Comparison of ENCODE assay signal across 8 cellular contexts in genomic region chr17:19003966-19004600, GRCh38. TPM values are rescaled to one million over a fixed set of nuclear protein-coding genes. Genes with fewer than 3 reads are reported as not detected.
DNase-seq lines count a peak whose midpoint lies in the region; ATAC-seq, FAIRE-seq and TF ChIP-seq lines count a peak whose summit lies in the region.

No MANE protein-coding gene starts in this region.

- H4K20me1 ChIP-seq in GM12878 (ENCODE audit: control insufficient read depth, insufficient read depth), result no peaks in the 10 kb centered on the region
- peaks cover 5% of the 10 kb centered on the region for H4K20me1 ChIP-seq in keratinocyte (ENCODE audit: control insufficient read depth, extremely low read depth, insufficient read depth, low read length)

- dilution Hi-C loops in keratinocyte (cut with MboI; ENCODE audit: extremely low pct_ligation_motif_present, low sequenced_read_pairs), result no loop called here

- peak; percentile 30 to 63 (median 56) for DNase-seq in T-helper 1 cell
- DNase-seq in GM12878 (ENCODE audit: low read depth, low spot score), result no peak
- DNase-seq in keratinocyte (ENCODE audit: low read depth, low spot score), result no peak
- peak; percentile 42 to 43 for DNase-seq in stimulated activated CD4-positive, alpha-beta T cell treated with anti-CD3 and anti-CD28 coated beads, Interleukin-2, amount 100 ng/mL, for 48 hours
- no peak for DNase-seq in KG1 (lab: John Stamatoyannopoulos, UW)
- DNase-seq in DMS114 treated with DMSO at 0.1 percent for 48 hours (lab: John Stamatoyannopoulos, UW; ENCODE audit: unreplicated experiment), result no peak

- H3K4me1 ChIP-seq in GM12878 (ENCODE audit: control insufficient read depth, insufficient read depth, low read length) (peaks cover 25% of the 10 kb centered on the region), keratinocyte (ENCODE audit: control insufficient read depth, extremely low read depth, insufficient read depth, low read length) (peaks cover 42% of the 10 kb centered on the region)

- peak overlapping the region; percentile 86 for H3K9ac ChIP-seq in GM12878 (ENCODE audit: control insufficient read depth, insufficient read depth, low read length)
- peak overlapping the region; percentile 87 for H3K9ac ChIP-seq in keratinocyte (ENCODE audit: control insufficient read depth, extremely low read depth, insufficient read depth, low read length)

- no peak for TF ChIP-seq POLR2A in GM12878 (IDR thresholded peaks at IDR 0.05; ENCODE audit: low read depth, low read length)

- H3K79me2 ChIP-seq in GM12878 (ENCODE audit: control insufficient read depth, insufficient read depth, low read length) (peaks cover 12% of the 10 kb centered on the region), keratinocyte (ENCODE audit: control insufficient read depth, insufficient read depth, low read length) (peaks cover 41% of the 10 kb centered on the region)

- WGBS in GM12878 (ENCODE audit: insufficient coverage, insufficient replicate concordance, low lambda C conversion rate, missing lambda C conversion rate), result 2% methylated on average over 36 of the region's 46 CpGs

- H2AFZ ChIP-seq in GM12878 (ENCODE audit: control insufficient read depth, low read depth, low read length) (peak overlapping the region; percentile 86), keratinocyte (ENCODE audit: control insufficient read depth, low read length) (peak overlapping the region; percentile 13)

- H3K4me3 ChIP-seq in GM12878 (peak overlapping the region; percentile 88), keratinocyte (ENCODE audit: control insufficient read depth in 2 of 3, extremely low read depth in 1 of 3, insufficient read depth in 2 of 3, low read depth in 1 of 3, low read length in 3 of 3) (peak overlapping the region; percentile 72 to 84 (median 78))

- POLR2A ChIA-PET in GM12878 (lab: Charles Lee), result interaction anchor here (0.6 kb wide), 1 partner anchor 136 kb away, joined by 3 read pairs; no protein-coding TSS in a partner anchor

- ATAC-seq in GM18519 (IDR thresholded peaks at IDR 0.05; ENCODE audit: low FRiP score, unreplicated experiment) (peak; percentile 17), HG03108 (IDR thresholded peaks at IDR 0.05; ENCODE audit: unreplicated experiment) (peak; percentile 11), GM12878 (peak; percentile 57)

- TF ChIP-seq CTCF in GM12878 (IDR thresholded peaks at IDR 0.05 in 2 of 3, conservative IDR thresholded peaks at IDR 0.05 in 1 of 3; ENCODE audit: control insufficient read depth in 2 of 3, extremely low read depth in 1 of 3, insufficient read depth in 1 of 3, low read depth in 3 of 3, low read length in 3 of 3) (no peak), keratinocyte (optimal IDR thresholded peaks at IDR 0.05 in 1 of 3, IDR thresholded peaks at IDR 0.05 in 1 of 3, conservative IDR thresholded peaks at IDR 0.05 in 1 of 3; ENCODE audit: extremely low read depth in 1 of 3, insufficient read depth in 2 of 3, low read length in 3 of 3) (no peak)

- H3K27me3 ChIP-seq in GM12878 (replicated peaks in 1 of 2; ENCODE audit: control insufficient read depth in 2 of 2, insufficient read depth in 2 of 2, low read length in 1 of 2) (no peaks in the 10 kb centered on the region), keratinocyte (ENCODE audit: control insufficient read depth, extremely low read depth, insufficient read depth, low read length) (no peaks in the 10 kb centered on the region)

- H3K36me3 ChIP-seq in GM12878 (ENCODE audit: control insufficient read depth in 2 of 2, insufficient read depth in 2 of 2, low read length in 1 of 2) (peaks cover 0 to 3% of the 10 kb centered on the region in 2 experiments; a peak in 3 of 4 replicates), keratinocyte (ENCODE audit: control insufficient read depth in 2 of 2, extremely low read depth in 1 of 2, insufficient read depth in 2 of 2, low read length in 2 of 2) (peaks cover 7 to 25% of the 10 kb centered on the region in 2 experiments)

- no peak for FAIRE-seq in GM12878 (lab: Jason Lieb, UNC)
- FAIRE-seq in keratinocyte (lab: Jason Lieb, UNC), result peak; percentile 17

- CTCF ChIA-PET in GM12878 (lab: Yijun Ruan, JAX), result interaction anchor here (0.8 kb wide), 1 partner anchor 43 kb away, joined by 4 read pairs; no protein-coding TSS in a partner anchor

- H3K9me1 ChIP-seq in keratinocyte (ENCODE audit: control insufficient read depth, extremely low read depth, insufficient read depth, low read length), result peaks cover 2% of the 10 kb centered on the region

- SMC1A ChIA-PET in GM12878 (lab: Charles Lee; ENCODE audit: uncharacterized antibody, unreplicated experiment), result interaction anchor here (0.9 to 1.2 kb wide), 2 partner anchors 43 to 145 kb away, joined by 3 read pairs; no protein-coding TSS in a partner anchor

- no peaks in the 10 kb centered on the region for H3K9me3 ChIP-seq in GM12878 (replicated peaks; ENCODE audit: control insufficient read depth, insufficient read depth, low read length)
- H3K9me3 ChIP-seq in keratinocyte (ENCODE audit: control insufficient read depth, low read depth, low read length), result no peaks in the 10 kb centered on the region

- BruUV-seq in GM12878 (replicated peaks; lab: Mats Ljungman, UMichigan), result no TSS peak

- TF ChIP-seq RAD21 in GM12878 (IDR thresholded peaks at IDR 0.05; ENCODE audit: insufficient read depth, low read depth, low read length), result no peak

- H3K27ac ChIP-seq in GM12878 (ENCODE audit: control insufficient read depth, insufficient read depth) (peak overlapping the region; percentile 49), keratinocyte (ENCODE audit: control insufficient read depth, insufficient read depth, low read length) (peak overlapping the region; percentile 96)

- intact Hi-C loops in GM12878 (cut with micrococcal nuclease; ENCODE audit: unreplicated experiment), result no loop called here

- in situ Hi-C loops in GM12878 (cut with MboI), result no loop called here

- RAD21 ChIA-PET in GM12878 (lab: Charles Lee; ENCODE audit: unreplicated experiment), result interaction anchor here (1.1 to 3.5 kb wide), 3 partner anchors 19 to 103 kb away, joined by 3 to 13 read pairs (median 3); no protein-coding TSS in a partner anchor

- H3K4me2 ChIP-seq in GM12878 (ENCODE audit: control insufficient read depth, insufficient read depth), result peak overlapping the region; percentile 98
- peak overlapping the region; percentile 96 for H3K4me2 ChIP-seq in keratinocyte (ENCODE audit: control insufficient read depth, extremely low read depth, insufficient read depth, low read depth, low read length)

- no peak for TF ChIP-seq EP300 in GM12878 (IDR thresholded peaks at IDR 0.05; ENCODE audit: borderline replicate concordance in 1 of 2, control insufficient read depth in 1 of 2, low read depth in 2 of 2, low read length in 2 of 2)

RNA-seq across cellular contexts. Expression of gene FAM83G, which starts 0.5 kb away (rescaled TPM):
- total RNA-seq in GM12878 (2013; cell fraction: nucleolus; rRNA removed), result 23.3 and 27.2 TPM in 2 replicates
- total RNA-seq in GM12878 (2014; rRNA removed), result 14.1 and 14.8 TPM in 2 replicates
- total RNA-seq in GM12878 (2014; rRNA removed; fragmentation: Illumina TruSeq; extraction: Trizol), result 5.8 and 6.9 TPM in 2 replicates
- 15.1 and 16.7 TPM in 2 replicates for total RNA-seq in GM12878 (2021)
- 1.5 TPM for polyA plus RNA-seq in GM12878 (2011; ENCODE audit: low read depth)
- 3.8 and 7.5 TPM in 2 replicates for polyA plus RNA-seq in GM12878 (2011; rRNA removed)
- 8.7 and 11.9 TPM in 2 replicates for polyA plus RNA-seq in GM12878 (2011; cell fraction: cytosol; rRNA removed)
- polyA plus RNA-seq in GM12878 (2011; cell fraction: nucleus; rRNA removed), result 32.3 and 34.6 TPM in 2 replicates
- 5.1 and 5.5 TPM in 2 replicates for polyA plus RNA-seq in GM12878 (2012)
- polyA plus RNA-seq in GM12878 (2014; fragmentation: Illumina TruSeq; extraction: Trizol), result 3.3 and 5.9 TPM in 2 replicates
- polyA plus RNA-seq in GM12878 (2014; fragmentation: Nextera tagmentation; extraction: Ambion mirVana), result under 1 TPM; 0.03 to 0.07 TPM
- 11.7 and 13.1 TPM in 2 replicates for polyA plus RNA-seq in GM12878 (2014; rRNA removed)
- 1 to 10 TPM; 5.0 to 6.0 TPM for polyA plus RNA-seq in GM12878 (2016; fragmentation: Nextera tagmentation; extraction: Ambion mirVana)
- 7.5 and 14.2 TPM in 2 replicates for polyA minus RNA-seq in GM12878 (2011; rRNA and poly(A)+ RNA removed)
- 5.8 and 6.5 TPM in 2 replicates for polyA minus RNA-seq in GM12878 (2011; cell fraction: cytosol; rRNA and poly(A)+ RNA removed)
- polyA minus RNA-seq in GM12878 (2011; cell fraction: nucleus; rRNA and poly(A)+ RNA removed), result 8.9 and 13.5 TPM in 2 replicates
- 23.2 to 29.8 TPM (median 23.7 TPM) in 3 replicates for polyA plus RNA-seq in keratinocyte
- 17.7 TPM for polyA plus RNA-seq in keratinocyte (2011; ENCODE audit: low read depth)
- polyA plus RNA-seq in keratinocyte (2011; cell fraction: cytosol; rRNA removed), result 15.2 and 25.5 TPM in 2 replicates
- 57.1 and 69.8 TPM in 2 replicates for polyA plus RNA-seq in keratinocyte (2011; cell fraction: nucleus; rRNA removed)
- polyA plus RNA-seq in keratinocyte (2012; ENCODE audit: low replicate concordance), result 30.2 and 48.6 TPM in 2 replicates
- 29.1 to 51.3 TPM (median 33.1 TPM) in 3 replicates for polyA minus RNA-seq in keratinocyte
- 58.1 TPM for polyA minus RNA-seq in keratinocyte (2011; cell fraction: cytosol; rRNA and poly(A)+ RNA removed)
- 67.7 and 69.3 TPM in 2 replicates for polyA minus RNA-seq in keratinocyte (2011; cell fraction: nucleus; rRNA and poly(A)+ RNA removed)

RNA-seq across cellular contexts. Expression of gene GRAP, which starts 42.7 kb away (rescaled TPM):
- 20.9 and 22.9 TPM in 2 replicates for total RNA-seq in GM12878 (2013; cell fraction: nucleolus; rRNA removed)
- total RNA-seq in GM12878 (2014; rRNA removed), result 72.6 and 78.3 TPM in 2 replicates
- total RNA-seq in GM12878 (2014; rRNA removed; fragmentation: Illumina TruSeq; extraction: Trizol), result 36.3 and 37.5 TPM in 2 replicates
- total RNA-seq in GM12878 (2021), result 50.4 and 51.2 TPM in 2 replicates
- polyA plus RNA-seq in GM12878 (2011; ENCODE audit: low read depth), result 9.0 TPM
- 11.0 and 18.5 TPM in 2 replicates for polyA plus RNA-seq in GM12878 (2011; rRNA removed)
- 27.0 and 33.8 TPM in 2 replicates for polyA plus RNA-seq in GM12878 (2011; cell fraction: cytosol; rRNA removed)
- polyA plus RNA-seq in GM12878 (2011; cell fraction: nucleus; rRNA removed), result 34.3 and 41.5 TPM in 2 replicates
- polyA plus RNA-seq in GM12878 (2012), result 29.0 and 29.6 TPM in 2 replicates
- 31.2 and 40.1 TPM in 2 replicates for polyA plus RNA-seq in GM12878 (2014; fragmentation: Illumina TruSeq; extraction: Trizol)
- polyA plus RNA-seq in GM12878 (2014; fragmentation: Nextera tagmentation; extraction: Ambion mirVana), result 1 to 10 TPM in 1 of 2 experiments, under 1 TPM in 1; 0.58 to 1.7 TPM
- 65.2 and 72.3 TPM in 2 replicates for polyA plus RNA-seq in GM12878 (2014; rRNA removed)
- polyA plus RNA-seq in GM12878 (2016; fragmentation: Nextera tagmentation; extraction: Ambion mirVana), result 10 to 100 TPM; 30.6 to 35.6 TPM
- polyA minus RNA-seq in GM12878 (2011; rRNA and poly(A)+ RNA removed), result 9.7 and 24.5 TPM in 2 replicates
- 9.0 and 9.9 TPM in 2 replicates for polyA minus RNA-seq in GM12878 (2011; cell fraction: cytosol; rRNA and poly(A)+ RNA removed)
- 12.0 and 14.2 TPM in 2 replicates for polyA minus RNA-seq in GM12878 (2011; cell fraction: nucleus; rRNA and poly(A)+ RNA removed)
- 0.02 to 0.05 TPM (median 0.03 TPM) in 3 replicates for polyA plus RNA-seq in keratinocyte
- polyA plus RNA-seq in keratinocyte (2011; ENCODE audit: low read depth), result not detected
- 0.04 TPM in 1 of 2 replicates, not detected in the other for polyA plus RNA-seq in keratinocyte (2011; cell fraction: cytosol; rRNA removed)
- 0.12 TPM in 1 of 2 replicates, not detected in the other for polyA plus RNA-seq in keratinocyte (2011; cell fraction: nucleus; rRNA removed)
- polyA plus RNA-seq in keratinocyte (2012; ENCODE audit: low replicate concordance), result not detected in 2 replicates
- polyA minus RNA-seq in keratinocyte, result not detected in 3 replicates
- not detected for polyA minus RNA-seq in keratinocyte (2011; cell fraction: cytosol; rRNA and poly(A)+ RNA removed)
- not detected in 2 replicates for polyA minus RNA-seq in keratinocyte (2011; cell fraction: nucleus; rRNA and poly(A)+ RNA removed)

RNA-seq across cellular contexts. Expression of gene SLC5A10, which starts 52.1 kb away (rescaled TPM):
- not detected in 2 replicates for total RNA-seq in GM12878 (2013; cell fraction: nucleolus; rRNA removed)
- total RNA-seq in GM12878 (2014; rRNA removed) (under 0.01 TPM in 1 of 2 replicates, not detected in the other), GM12878 (2014; rRNA removed; fragmentation: Illumina TruSeq; extraction: Trizol) (not detected in 2 replicates), GM12878 (2021) (not detected in 2 replicates)
- 0.47 TPM for polyA plus RNA-seq in GM12878 (2011; ENCODE audit: low read depth)
- polyA plus RNA-seq in GM12878 (2011; rRNA removed) (not detected in 2 replicates), GM12878 (2014; fragmentation: Illumina TruSeq; extraction: Trizol) (not detected in 2 replicates), GM12878 (2014; fragmentation: Nextera tagmentation; extraction: Ambion mirVana) (under 1 TPM; 0.03 to 0.18 TPM), GM12878 (2014; rRNA removed) (0.03 and 0.13 TPM in 2 replicates), GM12878 (2016; fragmentation: Nextera tagmentation; extraction: Ambion mirVana) (under 1 TPM; 0.07 to 0.08 TPM), keratinocyte (0.02 to 0.04 TPM in 2 of 3 replicates, not detected in the other)
- not detected in 2 replicates for polyA plus RNA-seq in GM12878 (2011; cell fraction: cytosol; rRNA removed)
- not detected in 2 replicates for polyA plus RNA-seq in GM12878 (2011; cell fraction: nucleus; rRNA removed)
- polyA plus RNA-seq in GM12878 (2012), result 1.5 and 1.6 TPM in 2 replicates
- polyA minus RNA-seq in GM12878 (2011; rRNA and poly(A)+ RNA removed), result not detected in 2 replicates
- not detected in 2 replicates for polyA minus RNA-seq in GM12878 (2011; cell fraction: cytosol; rRNA and poly(A)+ RNA removed)
- not detected in 2 replicates for polyA minus RNA-seq in GM12878 (2011; cell fraction: nucleus; rRNA and poly(A)+ RNA removed)
- 0.07 TPM for polyA plus RNA-seq in keratinocyte (2011; ENCODE audit: low read depth)
- polyA plus RNA-seq in keratinocyte (2011; cell fraction: cytosol; rRNA removed), result 0.03 TPM in 1 of 2 replicates, not detected in the other
- polyA plus RNA-seq in keratinocyte (2011; cell fraction: nucleus; rRNA removed), result 0.08 and 0.14 TPM in 2 replicates
- 0.27 TPM in 1 of 2 replicates, not detected in the other for polyA plus RNA-seq in keratinocyte (2012; ENCODE audit: low replicate concordance)
- polyA minus RNA-seq in keratinocyte, result not detected in 3 replicates
- polyA minus RNA-seq in keratinocyte (2011; cell fraction: cytosol; rRNA and poly(A)+ RNA removed), result not detected
- 0.31 and 0.32 TPM in 2 replicates for polyA minus RNA-seq in keratinocyte (2011; cell fraction: nucleus; rRNA and poly(A)+ RNA removed)

Comparison
In these comparisons a context has a peak if more than half of its experiments do, and no peak if none do; other contexts are left out.
1. DNase-seq: peak in T-helper 1 cell (5 of 5) and stimulated activated CD4-positive, alpha-beta T cell treated with anti-CD3 and anti-CD28 coated beads, Interleukin-2, amount 100 ng/mL, for 48 hours (2 of 2); none in GM12878 (single experiment), keratinocyte (single experiment), KG1 (single experiment) and DMS114 treated with DMSO at 0.1 percent for 48 hours (single experiment).
2. Peak in every context shown above with its lines, with median percentiles within 50 percentile points of each other: ATAC-seq.